8 cellular contexts compared by ENCODE assay signal in the genomic region with DNA sequence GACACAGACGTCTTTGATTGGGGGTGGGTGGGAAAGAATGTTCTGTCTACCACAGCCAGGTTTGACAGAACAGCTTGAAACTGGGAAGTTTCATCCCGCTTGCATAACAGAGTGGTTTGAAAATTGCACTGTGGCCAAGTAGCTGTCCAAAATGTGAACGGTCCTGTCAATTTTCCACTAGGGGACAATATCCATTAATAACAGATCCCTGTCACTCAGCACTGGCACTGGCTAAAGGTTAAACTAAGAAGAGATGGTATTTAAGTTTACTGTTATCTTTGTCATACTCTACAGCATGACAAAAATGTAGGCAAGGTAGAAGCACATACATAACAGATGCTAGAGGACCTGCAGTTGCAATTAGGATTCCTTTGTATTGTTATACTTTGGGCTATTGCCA. TPM values are rescaled to one million over a fixed set of nuclear protein-coding genes. Genes with fewer than 3 reads are reported as not detected.
DNase-seq lines count a peak whose midpoint lies in the region; ATAC-seq and TF ChIP-seq lines count a peak whose summit lies in the region.

No MANE protein-coding gene starts in this region.

- no peaks in the 10 kb centered on the region for H3K79me2 ChIP-seq in smooth muscle cell (ENCODE audit: low read depth)
- no peaks in the 10 kb centered on the region for H3K79me2 ChIP-seq in Karpas-422 (ENCODE audit: low read length)

- WGBS in smooth muscle cell (ENCODE audit: low lambda C conversion rate): 17% methylated on average over 3 of the region's 3 CpGs

- H4K20me1 ChIP-seq in smooth muscle cell (ENCODE audit: low read depth): no peaks in the 10 kb centered on the region
- H4K20me1 ChIP-seq in Karpas-422 (ENCODE audit: insufficient read depth, low read depth, low read length): no peaks in the 10 kb centered on the region

- no peaks in the 10 kb centered on the region for H3K36me3 ChIP-seq in smooth muscle cell (ENCODE audit: low read depth)
- H3K36me3 ChIP-seq in Karpas-422 (ENCODE audit: insufficient read depth, low read length): no peaks in the 10 kb centered on the region

- no peak overlapping the region for H3K4me2 ChIP-seq in smooth muscle cell
- no peak overlapping the region for H3K4me2 ChIP-seq in Karpas-422 (ENCODE audit: low read depth, low read length, poor library complexity, severe bottlenecking)

- H3K27ac ChIP-seq in C4-2B: no peak overlapping the region
- no peak overlapping the region for H3K27ac ChIP-seq in smooth muscle cell (ENCODE audit: low read depth)
- no peak overlapping the region for H3K27ac ChIP-seq in Karpas-422 (ENCODE audit: low read length)

- peak; percentile 50 for DNase-seq in LNCaP clone FGC (ENCODE audit: low read depth)
- DNase-seq in astrocyte of the spinal cord (ENCODE audit: low read depth, low spot score): peak; percentile 29
- no peak for DNase-seq in smooth muscle cell (lab: John Stamatoyannopoulos, UW; ENCODE audit: unreplicated experiment)
- no peak for DNase-seq in activated T-cell treated with anti-CD3 and anti-CD28 coated beads, Interleukin-2, amount 50 U/mL, for 1 hour
- no peak for DNase-seq in Karpas-422

- in situ Hi-C loops in astrocyte of the spinal cord (cut with HindIII; ENCODE audit: low sequenced_read_pairs): no loop called here

- H2AFZ ChIP-seq in smooth muscle cell (ENCODE audit: low read depth): no peak overlapping the region
- no peak overlapping the region for H2AFZ ChIP-seq in Karpas-422 (ENCODE audit: low read length)

- H3K4me3 ChIP-seq in LNCaP clone FGC (ENCODE audit: low read depth, low read length) (no peak overlapping the region), astrocyte of the spinal cord (ENCODE audit: low read depth, low read length) (no peak overlapping the region), smooth muscle cell (no peak overlapping the region), Karpas-422 (ENCODE audit: low read length) (no peak overlapping the region)

- H3K27me3 ChIP-seq in smooth muscle cell (ENCODE audit: low read depth) (peaks cover 6% of the 10 kb centered on the region), Karpas-422 (ENCODE audit: low read length) (no peaks in the 10 kb centered on the region)

- peak; percentile 80 for ATAC-seq in GM19438 (IDR thresholded peaks at IDR 0.05; ENCODE audit: low read depth, unreplicated experiment)
- no peak for ATAC-seq in GM18519 (IDR thresholded peaks at IDR 0.05; ENCODE audit: low FRiP score, unreplicated experiment)

- TF ChIP-seq CTCF in C4-2B (conservative IDR thresholded peaks at IDR 0.05) (peak; percentile 79), LNCaP clone FGC (IDR thresholded peaks at IDR 0.05; ENCODE audit: control insufficient read depth, extremely low read depth, insufficient read depth) (peak; percentile 76), astrocyte of the spinal cord (IDR thresholded peaks at IDR 0.05; ENCODE audit: low read depth, low read length) (peak; percentile 44), smooth muscle cell (IDR thresholded peaks at IDR 0.05; ENCODE audit: borderline replicate concordance, insufficient read depth, poor library complexity, severe bottlenecking) (peak; percentile 48)

- H3K9ac ChIP-seq in smooth muscle cell (ENCODE audit: low read depth) (no peak overlapping the region), Karpas-422 (ENCODE audit: low read length) (no peak overlapping the region)

- H3K9me3 ChIP-seq in smooth muscle cell (replicated peaks; ENCODE audit: low read depth): no peaks in the 10 kb centered on the region
- no peaks in the 10 kb centered on the region for H3K9me3 ChIP-seq in Karpas-422 (ENCODE audit: low read length)

- no peaks in the 10 kb centered on the region for H3K9me2 ChIP-seq in Karpas-422 (replicated peaks; ENCODE audit: insufficient read depth, low read length)

- no peaks in the 10 kb centered on the region for H3F3A ChIP-seq in smooth muscle cell (ENCODE audit: low read depth)

- no peaks in the 10 kb centered on the region for H3K4me1 ChIP-seq in smooth muscle cell (ENCODE audit: low read depth)
- peaks cover 7% of the 10 kb centered on the region for H3K4me1 ChIP-seq in Karpas-422 (ENCODE audit: low read length)

RNA-seq across cellular contexts. Expression of gene ACMSD, which starts 55.6 kb away (rescaled TPM):
- total RNA-seq in smooth muscle cell: not detected in 2 replicates
- polyA plus RNA-seq in smooth muscle cell: not detected in 2 replicates
- not detected in 2 replicates for total RNA-seq in Karpas-422 (2014; rRNA removed; shearing (Covaris generic); ENCODE audit: low replicate concordance)

Comparison
In these comparisons a context has a peak if more than half of its experiments do, and no peak if none do; other contexts are left out.
1. DNase-seq: peak in LNCaP clone FGC (single experiment) and astrocyte of the spinal cord (single experiment); none in smooth muscle cell (single experiment), activated T-cell treated with anti-CD3 and anti-CD28 coated beads, Interleukin-2, amount 50 U/mL, for 1 hour (single experiment) and Karpas-422 (single experiment).
2. Peak in every context shown above with its lines, with median percentiles within 50 percentile points of each other: CTCF ChIP-seq.